ENCODE assay signal across 2 cellular contexts in the genomic region with DNA sequence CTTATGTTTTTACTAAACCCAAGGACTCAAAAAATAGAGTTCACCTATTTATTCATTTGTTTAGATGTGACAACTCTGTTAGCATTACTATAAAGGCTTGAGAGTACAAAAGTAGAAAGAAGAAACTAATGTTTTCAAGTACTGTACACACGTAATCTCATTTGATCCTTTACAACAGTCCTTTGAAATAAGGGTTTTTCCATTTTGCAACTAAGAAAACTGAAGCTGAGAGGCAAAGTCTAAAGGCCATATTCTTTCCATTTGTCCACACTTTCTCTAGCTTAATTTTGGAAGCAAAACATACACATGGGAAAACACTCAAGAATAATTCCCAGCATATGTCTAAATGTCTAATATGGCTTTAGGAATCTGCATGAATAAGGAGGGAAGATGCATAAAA.
A peak's percentile ranks its signal among the peaks of the same experiment; 100 is the strongest.
TF ChIP-seq lines count a peak whose summit lies in the region.

No MANE protein-coding gene starts in this region.

TF ChIP-seq in HepG2, 621 proteins besides CTCF, POLR2A, EP300 and RAD21:
- TF ChIP-seq, protein P1, sequence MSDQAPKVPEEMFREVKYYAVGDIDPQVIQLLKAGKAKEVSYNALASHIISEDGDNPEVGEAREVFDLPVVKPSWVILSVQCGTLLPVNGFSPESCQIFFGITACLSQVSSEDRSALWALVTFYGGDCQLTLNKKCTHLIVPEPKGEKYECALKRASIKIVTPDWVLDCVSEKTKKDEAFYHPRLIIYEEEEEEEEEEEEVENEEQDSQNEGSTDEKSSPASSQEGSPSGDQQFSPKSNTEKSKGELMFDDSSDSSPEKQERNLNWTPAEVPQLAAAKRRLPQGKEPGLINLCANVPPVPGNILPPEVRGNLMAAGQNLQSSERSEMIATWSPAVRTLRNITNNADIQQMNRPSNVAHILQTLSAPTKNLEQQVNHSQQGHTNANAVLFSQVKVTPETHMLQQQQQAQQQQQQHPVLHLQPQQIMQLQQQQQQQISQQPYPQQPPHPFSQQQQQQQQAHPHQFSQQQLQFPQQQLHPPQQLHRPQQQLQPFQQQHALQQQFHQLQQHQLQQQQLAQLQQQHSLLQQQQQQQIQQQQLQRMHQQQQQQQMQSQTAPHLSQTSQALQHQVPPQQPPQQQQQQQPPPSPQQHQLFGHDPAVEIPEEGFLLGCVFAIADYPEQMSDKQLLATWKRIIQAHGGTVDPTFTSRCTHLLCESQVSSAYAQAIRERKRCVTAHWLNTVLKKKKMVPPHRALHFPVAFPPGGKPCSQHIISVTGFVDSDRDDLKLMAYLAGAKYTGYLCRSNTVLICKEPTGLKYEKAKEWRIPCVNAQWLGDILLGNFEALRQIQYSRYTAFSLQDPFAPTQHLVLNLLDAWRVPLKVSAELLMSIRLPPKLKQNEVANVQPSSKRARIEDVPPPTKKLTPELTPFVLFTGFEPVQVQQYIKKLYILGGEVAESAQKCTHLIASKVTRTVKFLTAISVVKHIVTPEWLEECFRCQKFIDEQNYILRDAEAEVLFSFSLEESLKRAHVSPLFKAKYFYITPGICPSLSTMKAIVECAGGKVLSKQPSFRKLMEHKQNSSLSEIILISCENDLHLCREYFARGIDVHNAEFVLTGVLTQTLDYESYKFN (CRISPR knock-in tag; conservative IDR thresholded peaks at IDR 0.05), result peak; percentile 44; the same call in 1 of the 2 replicates
- 0 out of 2 replicates have a peak, but pooled peaks have one; percentile 10 for TF ChIP-seq TCF7 (IDR thresholded peaks at IDR 0.05; ENCODE audit: low read depth)
- TF ChIP-seq ASH2L (IDR thresholded peaks at IDR 0.05; ENCODE audit: insufficient read length, low read depth, low read length), result peak; percentile 21
- no peak for TF ChIP-seq YEATS4 (CRISPR knock-in tag; IDR thresholded peaks at IDR 0.05; ENCODE audit: borderline replicate concordance)

TF ChIP-seq in liver, 16 proteins besides CTCF, POLR2A, EP300 and RAD21:
- peak; percentile 40 to 71 for TF ChIP-seq HNF4A (conservative IDR thresholded peaks at IDR 0.05)
- TF ChIP-seq, protein P2, sequence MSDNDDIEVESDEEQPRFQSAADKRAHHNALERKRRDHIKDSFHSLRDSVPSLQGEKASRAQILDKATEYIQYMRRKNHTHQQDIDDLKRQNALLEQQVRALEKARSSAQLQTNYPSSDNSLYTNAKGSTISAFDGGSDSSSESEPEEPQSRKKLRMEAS (IDR thresholded peaks at IDR 0.05), result no peak
- peak; percentile 35 for TF ChIP-seq SP1 (IDR thresholded peaks at IDR 0.05)
